17 cellular contexts compared by ENCODE assay signal in genomic region chr11:779120-779954, GRCh38. TPM values are rescaled to one million over a fixed set of nuclear protein-coding genes. Genes with fewer than 3 reads are reported as not detected.
DNase-seq lines count a peak whose midpoint lies in the region; ATAC-seq, FAIRE-seq and TF ChIP-seq lines count a peak whose summit lies in the region.
"Had no signal": no experiment of that assay in that cellular context is flagged by ENCODE, and none has a peak within 500 bp of the region (broad histone marks: within the 10 kb centered on the region; RNA-seq: fewer than 3 reads in every experiment).

No MANE protein-coding gene starts in this region.

- CTCF ChIA-PET in activated CD4-positive, alpha-beta T cell treated with anti-CD3 and anti-CD28 coated beads for 36 hours (lab: Charles Lee): interaction anchor here (0.6 kb wide), 1 partner anchor 136 kb away, joined by 3 read pairs; no protein-coding TSS in a partner anchor

- peak overlapping the region; percentile 22 for H2BK12ac ChIP-seq in neuronal stem cell (ENCODE audit: low read length)

- peaks cover 61% of the 10 kb centered on the region for H4K20me1 ChIP-seq in astrocyte (ENCODE audit: insufficient read depth, low read length)

- peak overlapping the region; percentile 75 for H2AK5ac ChIP-seq in neuronal stem cell (ENCODE audit: low read depth, low read length)

- H3K9me3 ChIP-seq in astrocyte (ENCODE audit: insufficient read depth, low read depth, low read length) (no peaks in the 10 kb centered on the region), neuronal stem cell (replicated peaks in 1 of 2; ENCODE audit: control insufficient read depth in 2 of 2, insufficient read depth in 1 of 2, low read depth in 1 of 2, low read length in 2 of 2) (no peaks in the 10 kb centered on the region), sigmoid colon (no peaks in the 10 kb centered on the region)
- H3K9me3 ChIP-seq: adrenal gland, thoracic aorta had no signal

- no peak for TF ChIP-seq POLR2A in sigmoid colon (IDR thresholded peaks at IDR 0.05)

- WGBS in neuronal stem cell (ENCODE audit: extremely low coverage in 2 of 2, insufficient read length in 2 of 2, insufficient replicate concordance in 1 of 2), 2 donors: no CpG with 5 or more reads among the region's 20 CpGs
- WGBS in sigmoid colon, 2 donors: 93 to 95% methylated on average over 20 of the region's 20 CpGs

- no peak overlapping the region for H3K27ac Mint-ChIP-seq in activated CD4-positive, alpha-beta T cell treated with anti-CD3 and anti-CD28 coated beads for 36 hours
- H3K27ac Mint-ChIP-seq in IgD-negative memory B cell (peak overlapping the region in 1 of 3 donors; percentile 62), astrocyte (ENCODE audit: unreplicated experiment) (no peak overlapping the region)

- TF ChIP-seq EP300 in sigmoid colon (IDR thresholded peaks at IDR 0.05): no peak

- H3K4me3 Mint-ChIP-seq in activated CD4-positive, alpha-beta T cell treated with anti-CD3 and anti-CD28 coated beads for 36 hours: peak overlapping the region; percentile 36
- H3K4me3 Mint-ChIP-seq in IgD-negative memory B cell: peak overlapping the region; percentile 28 to 55 (median 44)
- H3K4me3 Mint-ChIP-seq in astrocyte (ENCODE audit: unreplicated experiment): peak overlapping the region; percentile 54

- peaks cover 28% of the 10 kb centered on the region for H3K4me1 Mint-ChIP-seq in activated CD4-positive, alpha-beta T cell treated with anti-CD3 and anti-CD28 coated beads for 36 hours
- H3K4me1 Mint-ChIP-seq in IgD-negative memory B cell (peaks cover 0 to 8% (median 6%) of the 10 kb centered on the region in 3 donors), astrocyte (ENCODE audit: low read depth, unreplicated experiment) (peaks cover 15% of the 10 kb centered on the region)

- H4K91ac ChIP-seq in neuronal stem cell (ENCODE audit: low read depth, low read length, poor library complexity): no peak overlapping the region

- peaks cover 16% of the 10 kb centered on the region for H3K79me1 ChIP-seq in neuronal stem cell (ENCODE audit: low read depth, low read length)

- TF ChIP-seq CTCF in astrocyte (IDR thresholded peaks at IDR 0.05; ENCODE audit: insufficient read depth, low read depth, low read length) (no peak), sigmoid colon (IDR thresholded peaks at IDR 0.05) (no peak)

- H3K9ac ChIP-seq in astrocyte (ENCODE audit: low read length) (no peak overlapping the region), neuronal stem cell (ENCODE audit: low read depth, low read length, poor library complexity) (peak overlapping the region; percentile 70)

- H3K4me3 ChIP-seq in astrocyte (ENCODE audit: insufficient read depth, low read depth, low read length): no peak overlapping the region
- peak overlapping the region in 1 of 2 donors; percentile 9 for H3K4me3 ChIP-seq in neuronal stem cell (ENCODE audit: low read length in 2 of 2)
- H3K4me3 ChIP-seq in sigmoid colon: no peak overlapping the region
- H3K4me3 ChIP-seq: adrenal gland, thoracic aorta had no signal

- no peaks in the 10 kb centered on the region for H3K27me3 Mint-ChIP-seq in activated CD4-positive, alpha-beta T cell treated with anti-CD3 and anti-CD28 coated beads for 36 hours
- H3K27me3 Mint-ChIP-seq in IgD-negative memory B cell (no peaks in the 10 kb centered on the region), astrocyte (ENCODE audit: low read depth, unreplicated experiment) (no peaks in the 10 kb centered on the region)

- H3K18ac ChIP-seq in neuronal stem cell (ENCODE audit: low read length): no peak overlapping the region

- H3K36me3 Mint-ChIP-seq in activated CD4-positive, alpha-beta T cell treated with anti-CD3 and anti-CD28 coated beads for 36 hours (ENCODE audit: low read depth): peaks cover 13% of the 10 kb centered on the region
- no peaks in the 10 kb centered on the region for H3K36me3 Mint-ChIP-seq in IgD-negative memory B cell
- peaks cover 4% of the 10 kb centered on the region for H3K36me3 Mint-ChIP-seq in astrocyte (ENCODE audit: low read depth, unreplicated experiment)

- no peak overlapping the region for H2BK5ac ChIP-seq in neuronal stem cell (ENCODE audit: low read length)

- peak overlapping the region; percentile 72 for H2BK120ac ChIP-seq in neuronal stem cell (ENCODE audit: low read depth, low read length)

- intact Hi-C loops in activated CD4-positive, alpha-beta T cell treated with anti-CD3 and anti-CD28 coated beads for 36 hours (cut with DNase I, micrococcal nuclease): no loop called here
- intact Hi-C loops in sigmoid colon (cut with DNase I): no loop called here
- intact Hi-C loops in posterior cingulate gyrus (cut with DNase I): no loop called here

- no peak overlapping the region for H3K4ac ChIP-seq in neuronal stem cell (ENCODE audit: low read length)

- H3K4me1 ChIP-seq in astrocyte (ENCODE audit: insufficient read depth, low read length) (peaks cover 35% of the 10 kb centered on the region), neuronal stem cell (ENCODE audit: control insufficient read depth in 2 of 2, insufficient read depth in 1 of 2, low read depth in 1 of 2, low read length in 2 of 2) (peaks cover 10 to 21% of the 10 kb centered on the region in 2 donors), sigmoid colon (peaks cover 0 to 57% (median 42%) of the 10 kb centered on the region in 4 donors)

- peaks cover 59% of the 10 kb centered on the region for H3K79me2 ChIP-seq in astrocyte (ENCODE audit: insufficient read depth, low read length)

- H3K27ac ChIP-seq in astrocyte (ENCODE audit: low read depth, low read length) (no peak overlapping the region), neuronal stem cell (replicated peaks; ENCODE audit: low read length) (no peak overlapping the region), sigmoid colon (no peak overlapping the region)
- H3K27ac ChIP-seq: adrenal gland, foreskin keratinocyte, thoracic aorta had no signal

- POLR2A ChIA-PET in activated CD4-positive, alpha-beta T cell treated with anti-CD3 and anti-CD28 coated beads for 36 hours (lab: Charles Lee): interaction anchor here (0.6 kb wide), 1 partner anchor 28 kb away, joined by 4 read pairs; no protein-coding TSS in a partner anchor

- H3K14ac ChIP-seq in neuronal stem cell (ENCODE audit: low read length): no peak overlapping the region

- no peak for FAIRE-seq in astrocyte (lab: Jason Lieb, UNC)

- H3K4me2 ChIP-seq in astrocyte (ENCODE audit: low read length): no peak overlapping the region
- H3K4me2 ChIP-seq in neuronal stem cell (ENCODE audit: insufficient read depth, low read length, poor library complexity, severe bottlenecking): no peak overlapping the region

- H4K8ac ChIP-seq in neuronal stem cell (ENCODE audit: low read depth, low read length): no peak overlapping the region

- DNase-seq in activated CD4-positive, alpha-beta T cell treated with anti-CD3 and anti-CD28 coated beads for 36 hours: no peak
- no peak for DNase-seq in activated CD4-positive, alpha-beta T cell treated with anti-CD3 and anti-CD28 coated beads, Interleukin-2, amount 50 U/mL, for 4 hours
- DNase-seq in astrocyte (ENCODE audit: low read depth) (no peak), neuronal stem cell (ENCODE audit: low spot score) (no peak), sigmoid colon (no peak), posterior cingulate gyrus (no peak)
- DNase-seq: 8988T; activated CD4-positive, alpha-beta T cell treated with anti-CD3 and anti-CD28 coated beads for 4 hours; dorsolateral prefrontal cortex; foreskin keratinocyte; islet precursor cell; Kasumi-1; NCI-H1694 had no signal

- no peak overlapping the region for H3K23ac ChIP-seq in neuronal stem cell (ENCODE audit: low read depth, low read length, poor library complexity)

- no peaks in the 10 kb centered on the region for H3K9me3 Mint-ChIP-seq in activated CD4-positive, alpha-beta T cell treated with anti-CD3 and anti-CD28 coated beads for 36 hours (ENCODE audit: low read depth)
- H3K9me3 Mint-ChIP-seq in IgD-negative memory B cell (no peaks in the 10 kb centered on the region), astrocyte (ENCODE audit: unreplicated experiment) (no peaks in the 10 kb centered on the region)

- no peak for ATAC-seq in activated CD4-positive, alpha-beta T cell treated with anti-CD3 and anti-CD28 coated beads for 36 hours
- no peak for ATAC-seq in GM18870 (IDR thresholded peaks at IDR 0.05; ENCODE audit: unreplicated experiment)
- ATAC-seq: foreskin keratinocyte had no signal

- H3K36me3 ChIP-seq in astrocyte (ENCODE audit: insufficient read depth, low read length) (no peaks in the 10 kb centered on the region), neuronal stem cell (replicated peaks in 1 of 2; ENCODE audit: control insufficient read depth in 2 of 2, insufficient read depth in 2 of 2, low read length in 2 of 2) (peaks cover 7 to 28% of the 10 kb centered on the region in 2 donors), sigmoid colon (no peaks in the 10 kb centered on the region)
- H3K36me3 ChIP-seq: adrenal gland, thoracic aorta had no signal

- H3K27me3 ChIP-seq in astrocyte (ENCODE audit: insufficient read depth, low read length) (no peaks in the 10 kb centered on the region), neuronal stem cell (ENCODE audit: control insufficient read depth in 3 of 3, insufficient read depth in 3 of 3, low read depth in 1 of 3, low read length in 3 of 3) (no peaks in the 10 kb centered on the region), sigmoid colon (no peaks in the 10 kb centered on the region)
- H3K27me3 ChIP-seq: adrenal gland, dorsolateral prefrontal cortex, foreskin keratinocyte had no signal

- H2AFZ ChIP-seq in astrocyte (ENCODE audit: low read depth, low read length): no peak overlapping the region
- H2AFZ ChIP-seq in neuronal stem cell (ENCODE audit: low read length): no peak overlapping the region

- H2BK15ac ChIP-seq in neuronal stem cell (ENCODE audit: low read length): no peak overlapping the region

RNA-seq across cellular contexts. Expression of gene GATD1, which starts 2.0 kb away (rescaled TPM):
- total RNA-seq in activated CD4-positive, alpha-beta T cell treated with anti-CD3 and anti-CD28 coated beads for 36 hours: 10 to 100 TPM; 45.7 to 59.8 TPM
- polyA plus RNA-seq in IgD-negative memory B cell (30.7 TPM), sigmoid colon (10 to 100 TPM in 2 of 3 donors, 1 to 10 TPM in 1; 7.8 to 55.9 (median 40.0) TPM)
- total RNA-seq in astrocyte (51.9 and 60.0 TPM in 2 replicates), sigmoid colon (10 to 100 TPM in 3 of 4 donors, 1 to 10 TPM in 1; 6.7 to 26.3 (median 14.9) TPM)
- 45.2 TPM for polyA plus RNA-seq in neuronal stem cell (2013, experiment 1 of 2)
- polyA plus RNA-seq in neuronal stem cell (2013, experiment 2 of 2): 42.6 TPM

RNA-seq across cellular contexts. Expression of gene CEND1, which starts 10.6 kb away (rescaled TPM):
- total RNA-seq in activated CD4-positive, alpha-beta T cell treated with anti-CD3 and anti-CD28 coated beads for 36 hours: 1 to 10 TPM in 1 of 2 experiments, under 1 TPM in 1; 0.50 to 1.1 TPM
- polyA plus RNA-seq in IgD-negative memory B cell: 0.99 TPM
- total RNA-seq in astrocyte: 0.59 and 0.62 TPM in 2 replicates
- polyA plus RNA-seq in neuronal stem cell (2013, experiment 1 of 2): 2.6 TPM
- polyA plus RNA-seq in neuronal stem cell (2013, experiment 2 of 2): 2.7 TPM
- total RNA-seq in sigmoid colon: 1 to 10 TPM; 1.8 to 3.6 (median 2.6) TPM
- polyA plus RNA-seq in sigmoid colon: 1 to 10 TPM in 1 of 3 donors, not detected in 2; 2.0 TPM
- total RNA-seq: foreskin keratinocyte, thoracic aorta had no signal

RNA-seq across cellular contexts. Expression of gene SLC25A22, which starts 18.7 kb away (rescaled TPM):
- 10 to 100 TPM; 33.9 to 36.6 TPM for total RNA-seq in activated CD4-positive, alpha-beta T cell treated with anti-CD3 and anti-CD28 coated beads for 36 hours
- polyA plus RNA-seq in IgD-negative memory B cell: 9.5 TPM
- total RNA-seq in astrocyte: 20.5 and 21.4 TPM in 2 replicates
- polyA plus RNA-seq in neuronal stem cell (2013, experiment 1 of 2): 26.6 TPM
- polyA plus RNA-seq in neuronal stem cell (2013, experiment 2 of 2): 26.0 TPM
- 1 to 10 TPM; 3.8 to 7.2 (median 5.4) TPM for total RNA-seq in sigmoid colon
- polyA plus RNA-seq in sigmoid colon: 10 to 100 TPM in 1 of 3 donors, 1 to 10 TPM in 2; 7.8 to 26.4 (median 9.7) TPM

RNA-seq across cellular contexts. Expression of gene PIDD1, which starts 25.7 kb away (rescaled TPM):
- 10 to 100 TPM; 21.1 to 29.1 TPM for total RNA-seq in activated CD4-positive, alpha-beta T cell treated with anti-CD3 and anti-CD28 coated beads for 36 hours
- polyA plus RNA-seq in IgD-negative memory B cell (6.4 TPM), sigmoid colon (10 to 100 TPM in 1 of 3 donors, 1 to 10 TPM in 2; 4.9 to 28.8 (median 6.0) TPM)
- total RNA-seq in astrocyte (22.2 and 26.8 TPM in 2 replicates), sigmoid colon (10 to 100 TPM in 2 of 4 donors, 1 to 10 TPM in 2; 6.7 to 26.6 (median 11.4) TPM)
- polyA plus RNA-seq in neuronal stem cell (2013, experiment 1 of 2): 30.8 TPM
- 31.2 TPM for polyA plus RNA-seq in neuronal stem cell (2013, experiment 2 of 2)

RNA-seq across cellular contexts. Expression of gene RPLP2, which starts 30.4 kb away (rescaled TPM):
- 1,000 to 10,000 TPM; 2,132 to 3,230 TPM for total RNA-seq in activated CD4-positive, alpha-beta T cell treated with anti-CD3 and anti-CD28 coated beads for 36 hours
- polyA plus RNA-seq in IgD-negative memory B cell (4,588 TPM), sigmoid colon (1,000 to 10,000 TPM; 1,208 to 2,533 (median 1,777) TPM)
- total RNA-seq in astrocyte (1,592 and 1,666 TPM in 2 replicates), sigmoid colon (100 to 1,000 TPM; 405 to 632 (median 412) TPM)
- 5,165 TPM for polyA plus RNA-seq in neuronal stem cell (2013, experiment 1 of 2)
- polyA plus RNA-seq in neuronal stem cell (2013, experiment 2 of 2): 5,448 TPM
